ENCODE assay signal across 12 cellular contexts in genomic region chr16:68128577-68129305, GRCh38. TPM values are rescaled to one million over a fixed set of nuclear protein-coding genes. Genes with fewer than 3 reads are reported as not detected.
DNase-seq lines count a peak whose midpoint lies in the region; ATAC-seq and TF ChIP-seq lines count a peak whose summit lies in the region.
"Had no signal": no experiment of that assay in that cellular context is flagged by ENCODE, and none has a peak within 500 bp of the region (broad histone marks: within the 10 kb centered on the region; RNA-seq: fewer than 3 reads in every experiment).

No MANE protein-coding gene starts in this region.

- H3K4me1 ChIP-seq in HEK293 (ENCODE audit: control insufficient read depth, insufficient read depth, low read length) (no peaks in the 10 kb centered on the region), skeletal muscle satellite cell (ENCODE audit: control insufficient read depth, insufficient read depth, low read length) (peaks cover 8% of the 10 kb centered on the region), ovary (ENCODE audit: insufficient read depth) (no peaks in the 10 kb centered on the region)

- H3K4me3 Mint-ChIP-seq in activated naive CD8-positive, alpha-beta T cell treated with anti-CD3 and anti-CD28 coated beads, Interleukin-2, amount 50 U/mL, for 24 hours: no peak overlapping the region
- H3K4me3 Mint-ChIP-seq in immature natural killer cell: no peak overlapping the region

- WGBS in ovary, 3 donors: 65 to 74% (median 70%) methylated on average over 6 of the region's 6 CpGs

- peak overlapping the region; percentile 1 for H3K27ac Mint-ChIP-seq in activated naive CD8-positive, alpha-beta T cell treated with anti-CD3 and anti-CD28 coated beads, Interleukin-2, amount 50 U/mL, for 24 hours
- peak overlapping the region in 4 of 6 donors; percentile 0 to 85 (median 51) for H3K27ac Mint-ChIP-seq in immature natural killer cell

- no peaks in the 10 kb centered on the region for H3K27me3 ChIP-seq in skeletal muscle satellite cell (ENCODE audit: control insufficient read depth, insufficient read depth, low read length)
- H3K27me3 ChIP-seq in ovary: no peaks in the 10 kb centered on the region

- peaks cover 60% of the 10 kb centered on the region for H3K4me1 Mint-ChIP-seq in activated naive CD8-positive, alpha-beta T cell treated with anti-CD3 and anti-CD28 coated beads, Interleukin-2, amount 50 U/mL, for 24 hours
- H3K4me1 Mint-ChIP-seq in immature natural killer cell: peaks cover 71 to 84% of the 10 kb centered on the region in 2 donors

- no peak for TF ChIP-seq POLR2A in ovary (IDR thresholded peaks at IDR 0.05)

- no peaks in the 10 kb centered on the region for H3K9me3 Mint-ChIP-seq in activated naive CD8-positive, alpha-beta T cell treated with anti-CD3 and anti-CD28 coated beads, Interleukin-2, amount 50 U/mL, for 24 hours
- no peaks in the 10 kb centered on the region for H3K9me3 Mint-ChIP-seq in immature natural killer cell

- H3K36me3 Mint-ChIP-seq in activated naive CD8-positive, alpha-beta T cell treated with anti-CD3 and anti-CD28 coated beads, Interleukin-2, amount 50 U/mL, for 24 hours (ENCODE audit: low read depth): peaks cover 29% of the 10 kb centered on the region
- H3K36me3 Mint-ChIP-seq in immature natural killer cell: peaks cover 0 to 11% (median 4%) of the 10 kb centered on the region in 3 donors

- no peak for ATAC-seq in activated naive CD8-positive, alpha-beta T cell treated with anti-CD3 and anti-CD28 coated beads, Interleukin-2, amount 50 U/mL, for 24 hours
- no peak for ATAC-seq in GM21717 (IDR thresholded peaks at IDR 0.05; ENCODE audit: unreplicated experiment)

- no peak for TF ChIP-seq EP300 in ovary (IDR thresholded peaks at IDR 0.05)

- intact Hi-C loops in ovary (cut with DNase I): no loop called here

- H3K4me3 ChIP-seq in HEK293 (ENCODE audit: low read depth, low read length): no peak overlapping the region
- no peak overlapping the region for H3K4me3 ChIP-seq in skeletal muscle satellite cell (ENCODE audit: low read length)
- H3K4me3 ChIP-seq in ovary: no peak overlapping the region

- no peak for DNase-seq in activated naive CD8-positive, alpha-beta T cell treated with anti-CD3 and anti-CD28 coated beads, Interleukin-2, amount 50 U/mL, for 24 hours
- DNase-seq in immature natural killer cell (no peak), ovary (no peak)
- DNase-seq in activated CD8-positive, alpha-beta memory T cell treated with anti-CD3 and anti-CD28 coated beads, Interleukin-2, amount 50 U/mL, for 4 hours: no peak
- DNase-seq: activated CD4-positive, alpha-beta T cell treated with anti-CD3 and anti-CD28 coated beads for 4 hours; amniotic stem cell; GF-D8; NCI-H187 had no signal

- TF ChIP-seq CTCF in HEK293 (tag by site-specific recombination; IDR thresholded peaks at IDR 0.05) (no peak), ovary (IDR thresholded peaks at IDR 0.05) (no peak)

- CTCF ChIA-PET in HEK293 (lab: Yijun Ruan, JAX): interaction anchor here (1.0 to 1.1 kb wide), 2 partner anchors 10 to 44 kb away, joined by 3 read pairs; partner anchors contain the start of gene NFATC3

- POLR2A ChIA-PET in HEK293 (lab: Yijun Ruan, JAX): interaction anchor here (1.4 to 1.8 kb wide), 2 partner anchors 44 to 109 kb away, joined by 6 to 11 read pairs; no protein-coding TSS in a partner anchor

- no peak overlapping the region for H3K9ac ChIP-seq in skeletal muscle satellite cell (ENCODE audit: low read depth, low read length)

- H3K27me3 Mint-ChIP-seq in activated naive CD8-positive, alpha-beta T cell treated with anti-CD3 and anti-CD28 coated beads, Interleukin-2, amount 50 U/mL, for 24 hours: no peaks in the 10 kb centered on the region
- no peaks in the 10 kb centered on the region for H3K27me3 Mint-ChIP-seq in immature natural killer cell (ENCODE audit: low read depth in 3 of 3)

- no peaks in the 10 kb centered on the region for H3K9me3 ChIP-seq in HEK293 (ENCODE audit: control insufficient read depth, insufficient read depth, low read depth, low read length)
- no peaks in the 10 kb centered on the region for H3K9me3 ChIP-seq in skeletal muscle satellite cell (replicated peaks; ENCODE audit: low read length)
- no peaks in the 10 kb centered on the region for H3K9me3 ChIP-seq in ovary

- H3K36me3 ChIP-seq in HEK293 (ENCODE audit: control insufficient read depth in 2 of 2, insufficient read depth in 1 of 2, low read length in 2 of 2) (no peaks in the 10 kb centered on the region), skeletal muscle satellite cell (ENCODE audit: insufficient read depth, low read length) (peaks cover 4% of the 10 kb centered on the region), ovary (no peaks in the 10 kb centered on the region)

- H3K4me2 ChIP-seq in skeletal muscle satellite cell (ENCODE audit: low read length): peak overlapping the region; percentile 23

- H3K27ac ChIP-seq in HEK293 (ENCODE audit: extremely low read depth, low read depth, low read length) (no peak overlapping the region), ovary (no peak overlapping the region)
- H3K27ac ChIP-seq: HL-60 had no signal

TF ChIP-seq in HEK293, 187 proteins besides CTCF, POLR2A, EP300 and RAD21 (continues in another document):
- TF ChIP-seq ZNF2 (tag by site-specific recombination; IDR thresholded peaks at IDR 0.05) (no peak), ZNF155 (tag by site-specific recombination; IDR thresholded peaks at IDR 0.05) (no peak), ZNF404 (tag by site-specific recombination; IDR thresholded peaks at IDR 0.05) (no peak), ZBTB17 (tag by site-specific recombination; IDR thresholded peaks at IDR 0.05) (peak; percentile 60), YY2 (tag by site-specific recombination; IDR thresholded peaks at IDR 0.05) (no peak), ZNF623 (tag by site-specific recombination; IDR thresholded peaks at IDR 0.05) (no peak), ZNF473 (tag by site-specific recombination; IDR thresholded peaks at IDR 0.05) (no peak), ZNF266 (tag by site-specific recombination; IDR thresholded peaks at IDR 0.05; ENCODE audit: low read depth) (no peak), ZNF514 (tag by site-specific recombination; IDR thresholded peaks at IDR 0.05) (no peak), ZNF274 (IDR thresholded peaks at IDR 0.05; ENCODE audit: low read length) (no peak), ZNF274 (tag by site-specific recombination; IDR thresholded peaks at IDR 0.05; ENCODE audit: borderline replicate concordance) (no peak), ZBTB6 (tag by site-specific recombination; IDR thresholded peaks at IDR 0.05) (peak; percentile 33; the same call in 1 of the 2 replicates), ZBTB49 (tag by site-specific recombination; IDR thresholded peaks at IDR 0.05; ENCODE audit: low read depth) (no peak), ZNF121 (tag by site-specific recombination; IDR thresholded peaks at IDR 0.05) (no peak)

RNA-seq across cellular contexts. Expression of gene NFATC3, which starts 43.6 kb away (rescaled TPM):
- 100 to 1,000 TPM in 2 of 3 donors, 10 to 100 TPM in 1; 66.5 to 160 (median 119) TPM for polyA plus RNA-seq in immature natural killer cell
- 16.0 and 16.2 TPM in 2 replicates for total RNA-seq in skeletal muscle satellite cell (2012; rRNA removed)
- 10 to 100 TPM; 32.4 to 77.1 (median 48.2) TPM for total RNA-seq in ovary
- polyA plus RNA-seq in ovary: 10 to 100 TPM; 12.5 to 32.2 TPM
